Comparison of ENCODE assay signal across 35 cellular contexts in the genomic region with DNA sequence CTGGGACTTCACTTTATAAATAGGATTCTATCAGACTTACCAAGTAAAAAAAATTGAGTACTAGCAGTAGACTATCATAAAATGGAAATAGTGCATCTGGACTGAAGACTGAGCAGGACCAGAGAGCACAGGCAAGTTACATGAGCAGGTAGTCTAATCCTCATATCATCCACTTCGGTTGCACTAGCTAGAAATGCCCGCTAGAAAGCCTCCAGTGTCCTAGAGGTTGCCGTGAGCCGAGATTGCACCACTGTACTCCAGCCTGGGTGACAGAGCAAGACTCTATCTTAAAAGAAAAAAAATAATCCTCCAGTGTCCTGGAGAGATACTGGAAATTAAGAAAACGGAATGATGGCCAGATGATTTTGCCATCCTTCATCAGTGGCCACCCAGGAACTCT. TPM values are rescaled to one million over a fixed set of nuclear protein-coding genes. Genes with fewer than 3 reads are reported as not detected.
"Had no signal": no experiment of that assay in that cellular context is flagged by ENCODE, and none has a peak within 500 bp of the region (broad histone marks: within the 10 kb centered on the region; RNA-seq: fewer than 3 reads in every experiment).

No MANE protein-coding gene starts in this region.

- H3K36me3 ChIP-seq: Peyer's patch, SJSA1 had no signal

- H3K27ac ChIP-seq: Peyer's patch, SJSA1, SK-N-MC had no signal

- H3K4me3 ChIP-seq: Peyer's patch, SJSA1, SK-N-MC had no signal

- H3K4me1 ChIP-seq: Peyer's patch, SJSA1 had no signal

- H3K27me3 ChIP-seq: Peyer's patch had no signal

- ATAC-seq: PC-3, SK-N-SH treated with all-trans-retinoic acid at 6 μM for 48 hours, T-cell had no signal

- H3K9me3 ChIP-seq: Peyer's patch, SJSA1 had no signal

- DNase-seq: Karpas-422; KG1; MM.1S; MV-4-11; NCI-H1092; NCI-H1105; NCI-H1436; NCI-H146; NCI-H1694; NCI-H187; NCI-H1930; NCI-H2029 treated with DMSO at 0.1 percent for 48 hours; NCI-H2081 treated with DMSO at 0.1 percent for 48 hours; NCI-H2107; NCI-H2171; NCI-H226; NCI-H446 treated with DMSO at 0.1 percent for 48 hours; NCI-H510A; NCI-H524; NCI-H526; NCI-H69; NCI-H748 treated with DMSO at 0.1 percent for 48 hours; NK-92 treated with Interleukin-12 subunit alpha and Interleukin-12 subunit beta, amount 100 ng/mL, for 24 hours; OCI-M1; PC-3; Peyer's patch; Right ventricle myocardium superior; RPMI8226; SHP77 treated with DMSO at 0.1 percent for 48 hours; T-cell had no signal

RNA-seq across cellular contexts. Expression of a gene that starts 20.0 kb away (rescaled TPM):
- total RNA-seq: LHCN-M2, MCF 10A, PC-3, Peyer's patch, Right ventricle myocardium superior, SJSA1, T-cell had no signal

RNA-seq across cellular contexts. Expression of a gene that starts 36.6 kb away (rescaled TPM):
- total RNA-seq: LHCN-M2, MCF 10A, SJSA1, T-cell had no signal
